Comparison of ENCODE assay signal across 37 cellular contexts in the genomic region with DNA sequence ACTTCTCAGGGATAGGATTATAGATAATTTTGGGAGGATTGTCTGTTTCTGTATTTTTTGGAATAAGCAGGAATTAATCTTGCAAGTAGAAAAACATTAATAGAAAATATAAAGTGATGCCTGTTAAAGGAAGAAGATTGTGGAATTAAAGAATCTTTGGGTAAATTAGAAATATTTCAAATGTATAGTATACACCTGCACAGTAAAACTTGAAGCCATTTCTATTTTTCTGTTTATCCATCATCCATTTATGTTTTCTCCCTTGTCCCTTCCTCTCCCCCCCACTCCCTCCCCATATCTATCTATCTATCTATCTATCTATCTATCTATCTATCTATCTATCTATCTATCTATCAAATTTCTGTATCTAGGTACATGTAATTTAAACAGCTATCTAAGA. TPM values are rescaled to one million over a fixed set of nuclear protein-coding genes. Genes with fewer than 3 reads are reported as not detected.
DNase-seq lines count a peak whose midpoint lies in the region; ATAC-seq, FAIRE-seq and TF ChIP-seq lines count a peak whose summit lies in the region.
"Had no signal": no experiment of that assay in that cellular context is flagged by ENCODE, and none has a peak within 500 bp of the region (broad histone marks: within the 10 kb centered on the region; RNA-seq: fewer than 3 reads in every experiment).

No MANE protein-coding gene starts in this region.

- H3K27ac Mint-ChIP-seq in astrocyte (ENCODE audit: unreplicated experiment): no peak overlapping the region
- H3K27ac Mint-ChIP-seq: B cell; CD14-positive monocyte; CD4-positive, alpha-beta memory T cell; CD4-positive, alpha-beta T cell; CD4-positive, CD25-positive, alpha-beta regulatory T cell; CD8-positive, alpha-beta memory T cell; CD8-positive, alpha-beta T cell had no signal

- ATAC-seq in HepG2 (no peak), right lobe of liver (no peak), K562 (no peak)
- ATAC-seq: A549; CD8-positive, alpha-beta T cell had no signal

- H3K27ac ChIP-seq in HepG2 (ENCODE audit: extremely low read length, insufficient read depth, low read length) (no peak overlapping the region), right lobe of liver (no peak overlapping the region), astrocyte (ENCODE audit: low read depth, low read length) (no peak overlapping the region), K562 (ENCODE audit: extremely low read depth, low read depth, low read length) (no peak overlapping the region)
- H3K27ac ChIP-seq: 22Rv1; A549; BLaER1; BLaER1 treated with 17β-estradiol and CSF1 and Interleukin-3, amounts not matched to agents 10 nM and 100 nM; C4-2B had no signal

- POLR2A ChIA-PET in HepG2 (lab: Yijun Ruan, JAX): no interaction called here
- POLR2A ChIA-PET in K562 (lab: Yijun Ruan, JAX): no interaction called here

- H3K9me3 Mint-ChIP-seq in astrocyte (ENCODE audit: unreplicated experiment): no peaks in the 10 kb centered on the region
- H3K9me3 Mint-ChIP-seq: CD14-positive monocyte; CD4-positive, alpha-beta memory T cell; CD4-positive, alpha-beta T cell; CD4-positive, CD25-positive, alpha-beta regulatory T cell; CD8-positive, alpha-beta memory T cell; CD8-positive, alpha-beta T cell had no signal

- no peaks in the 10 kb centered on the region for H3K9me3 ChIP-seq in HepG2 (ENCODE audit: low read length)
- no peaks in the 10 kb centered on the region for H3K9me3 ChIP-seq in right lobe of liver
- no peaks in the 10 kb centered on the region for H3K9me3 ChIP-seq in astrocyte (ENCODE audit: insufficient read depth, low read depth, low read length)
- no peaks in the 10 kb centered on the region for H3K9me3 ChIP-seq in K562 (replicated peaks; ENCODE audit: control insufficient read depth, insufficient read depth, low read depth, low read length)
- H3K9me3 ChIP-seq: A549; BE2C; BLaER1; BLaER1 treated with 17β-estradiol and CSF1 and Interleukin-3, amounts not matched to agents 10 nM and 100 nM; Caco-2 had no signal

- H3K36me3 ChIP-seq in HepG2 (replicated peaks in 1 of 2; ENCODE audit: control insufficient read depth in 1 of 2, insufficient read depth in 2 of 2, low read length in 2 of 2) (no peaks in the 10 kb centered on the region), right lobe of liver (no peaks in the 10 kb centered on the region), astrocyte (ENCODE audit: insufficient read depth, low read length) (no peaks in the 10 kb centered on the region), K562 (ENCODE audit: control insufficient read depth, insufficient read depth, low read length) (no peaks in the 10 kb centered on the region)
- H3K36me3 ChIP-seq: BE2C; BLaER1; BLaER1 treated with 17β-estradiol and CSF1 and Interleukin-3, amounts not matched to agents 10 nM and 100 nM had no signal

- H2AFZ ChIP-seq in HepG2 (ENCODE audit: low read length) (no peak overlapping the region), astrocyte (ENCODE audit: low read depth, low read length) (no peak overlapping the region), K562 (ENCODE audit: low read depth, low read length) (no peak overlapping the region)

- peaks cover 6% of the 10 kb centered on the region for H3K4me1 Mint-ChIP-seq in astrocyte (ENCODE audit: low read depth, unreplicated experiment)
- H3K4me1 Mint-ChIP-seq: CD14-positive monocyte; CD4-positive, alpha-beta memory T cell; CD4-positive, CD25-positive, alpha-beta regulatory T cell; CD8-positive, alpha-beta memory T cell had no signal

- no peak overlapping the region for H3K4me2 ChIP-seq in HepG2 (ENCODE audit: low read depth, low read length)
- H3K4me2 ChIP-seq in astrocyte (ENCODE audit: low read length): no peak overlapping the region
- no peak overlapping the region for H3K4me2 ChIP-seq in K562 (ENCODE audit: insufficient read depth, low read length)
- H3K4me2 ChIP-seq: A549; BLaER1; BLaER1 treated with 17β-estradiol and CSF1 and Interleukin-3, amounts not matched to agents 10 nM and 100 nM had no signal

- H3K4me3 ChIP-seq in HepG2 (replicated peaks in 1 of 3; ENCODE audit: insufficient read depth in 1 of 3, low read depth in 2 of 3, low read length in 3 of 3) (no peak overlapping the region), right lobe of liver (no peak overlapping the region), astrocyte (ENCODE audit: insufficient read depth, low read depth, low read length) (no peak overlapping the region), K562 (no peak overlapping the region)
- H3K4me3 ChIP-seq: A549; BLaER1; BLaER1 treated with 17β-estradiol and CSF1 and Interleukin-3, amounts not matched to agents 10 nM and 100 nM had no signal

- in situ Hi-C loops in HepG2 (cut with HindIII; ENCODE audit: extremely low pct_ligation_motif_present, low pct_unique_long_range_greater_than_20kb): loop anchor here (25.0 kb wide), 2 partner anchors 461 to 1061 kb away; partner anchors contain the start of gene GLRA2
- in situ Hi-C loops in K562 (cut with MboI): no loop called here
- in situ Hi-C loops in GM13977 (cut with MboI; ENCODE audit: low pct_unique_long_range_greater_than_20kb, low sequenced_read_pairs, unreplicated experiment): loop anchor here (25.0 kb wide), 2 partner anchors 461 to 1061 kb away; partner anchors contain the start of gene GLRA2

- H3K27me3 Mint-ChIP-seq in astrocyte (ENCODE audit: low read depth, unreplicated experiment): no peaks in the 10 kb centered on the region
- H3K27me3 Mint-ChIP-seq: CD4-positive, alpha-beta memory T cell; CD4-positive, alpha-beta T cell; CD4-positive, CD25-positive, alpha-beta regulatory T cell had no signal

- H3K27me3 ChIP-seq in HepG2 (ENCODE audit: control insufficient read depth in 1 of 2, insufficient read depth in 2 of 2, low read length in 2 of 2) (no peaks in the 10 kb centered on the region), right lobe of liver (no peaks in the 10 kb centered on the region), astrocyte (ENCODE audit: insufficient read depth, low read length) (no peaks in the 10 kb centered on the region), K562 (ENCODE audit: control insufficient read depth in 2 of 2, insufficient read depth in 2 of 2, low read length in 2 of 2) (no peaks in the 10 kb centered on the region)
- H3K27me3 ChIP-seq: BE2C had no signal

- FAIRE-seq in HepG2 (lab: Jason Lieb, UNC) (no peak), astrocyte (lab: Jason Lieb, UNC) (peak; percentile 78), K562 (lab: Jason Lieb, UNC) (no peak), colon (lab: Jason Lieb, UNC) (peak; percentile 33)
- FAIRE-seq: A204.1, D721Med had no signal

- H3K4me1 ChIP-seq in HepG2 (ENCODE audit: insufficient read depth, low read length) (peaks cover 16% of the 10 kb centered on the region; the same call in 1 of the 2 replicates), right lobe of liver (no peaks in the 10 kb centered on the region), astrocyte (ENCODE audit: insufficient read depth, low read length) (no peaks in the 10 kb centered on the region), K562 (replicated peaks in 1 of 2; ENCODE audit: control insufficient read depth in 2 of 2, insufficient read depth in 2 of 2, low read length in 2 of 2) (no peaks in the 10 kb centered on the region; a peak in 1 of 5 replicates)
- H3K4me1 ChIP-seq: A549; BE2C; BLaER1; BLaER1 treated with 17β-estradiol and CSF1 and Interleukin-3, amounts not matched to agents 10 nM and 100 nM; Caco-2 had no signal

- TF ChIP-seq RAD21 in HepG2 (CRISPR knock-in tag; IDR thresholded peaks at IDR 0.05): no peak
- TF ChIP-seq RAD21 in K562 (CRISPR knock-in tag; conservative IDR thresholded peaks at IDR 0.05 in 1 of 2, IDR thresholded peaks at IDR 0.05 in 1 of 2): no peak

- no peak for TF ChIP-seq CTCF in HepG2 (CRISPR knock-in tag; IDR thresholded peaks at IDR 0.05)
- TF ChIP-seq CTCF in right lobe of liver (IDR thresholded peaks at IDR 0.05): no peak
- TF ChIP-seq CTCF in astrocyte (IDR thresholded peaks at IDR 0.05; ENCODE audit: insufficient read depth, low read depth, low read length): no peak
- no peak for TF ChIP-seq CTCF in K562 (IDR thresholded peaks at IDR 0.05 in 2 of 3, conservative IDR thresholded peaks at IDR 0.05 in 1 of 3; ENCODE audit: insufficient read depth in 2 of 3, low read depth in 1 of 3, low read length in 3 of 3)
- no peak for TF ChIP-seq CTCF in GM13977 (IDR thresholded peaks at IDR 0.05; ENCODE audit: extremely low read depth, insufficient read depth, missing control alignments)

- TF ChIP-seq EP300 in HepG2 (IDR thresholded peaks at IDR 0.05; ENCODE audit: low read depth in 2 of 2, low read length in 2 of 2) (no peak), HepG2 (CRISPR knock-in tag; IDR thresholded peaks at IDR 0.05; ENCODE audit: borderline replicate concordance) (no peak), K562 (IDR thresholded peaks at IDR 0.05; ENCODE audit: low read length) (no peak)

- no peaks in the 10 kb centered on the region for H3K9me1 ChIP-seq in K562 (ENCODE audit: control insufficient read depth, insufficient read depth, low read length)

- no peak overlapping the region for H3K9ac ChIP-seq in HepG2 (ENCODE audit: insufficient read depth, low read depth, low read length)
- H3K9ac ChIP-seq in astrocyte (ENCODE audit: low read length): no peak overlapping the region
- H3K9ac ChIP-seq in K562 (ENCODE audit: insufficient read depth in 1 of 2, low read depth in 2 of 2, low read length in 2 of 2): no peak overlapping the region
- H3K9ac ChIP-seq: BLaER1; BLaER1 treated with 17β-estradiol and CSF1 and Interleukin-3, amounts not matched to agents 10 nM and 100 nM had no signal

- H3K79me2 ChIP-seq in HepG2 (ENCODE audit: insufficient read depth, low read length): no peaks in the 10 kb centered on the region
- H3K79me2 ChIP-seq in astrocyte (ENCODE audit: insufficient read depth, low read length): no peaks in the 10 kb centered on the region
- H3K79me2 ChIP-seq in K562 (ENCODE audit: control insufficient read depth, insufficient read depth, low read length): no peaks in the 10 kb centered on the region

- intact Hi-C loops in HepG2 (cut with micrococcal nuclease; ENCODE audit: unreplicated experiment): no loop called here
- intact Hi-C loops in right lobe of liver (cut with DNase I): no loop called here
- intact Hi-C loops in K562 (cut with micrococcal nuclease): no loop called here

- CTCF ChIA-PET in HepG2 (lab: Yijun Ruan, JAX; ENCODE audit: low intra/inter-chr PET ratio, low total read pairs): no interaction called here
- CTCF ChIA-PET in K562 (lab: Yijun Ruan, JAX; ENCODE audit: low intra/inter-chr PET ratio): no interaction called here

- H3K4me3 Mint-ChIP-seq in astrocyte (ENCODE audit: unreplicated experiment): no peak overlapping the region
- H3K4me3 Mint-ChIP-seq: B cell; CD14-positive monocyte; CD4-positive, alpha-beta memory T cell; CD4-positive, alpha-beta T cell; CD4-positive, CD25-positive, alpha-beta regulatory T cell; CD8-positive, alpha-beta memory T cell; CD8-positive, alpha-beta T cell had no signal

- no peak for DNase-seq in HepG2 (ENCODE audit: low spot score)
- DNase-seq in right lobe of liver: no peak
- DNase-seq in astrocyte (ENCODE audit: low read depth): no peak
- DNase-seq in K562 (ENCODE audit: extremely low read depth in 1 of 4, low spot score in 3 of 4): no peak
- DNase-seq in stimulated activated CD4-positive, alpha-beta T cell treated with anti-CD3 and anti-CD28 coated beads, Interleukin-4, amount 100 ng/mL, for 24 hours: no peak
- no peak for DNase-seq in AG20443 (ENCODE audit: low spot score)
- DNase-seq in GM13977 (ENCODE audit: low spot score): no peak
- DNase-seq: 8988T; ACHN; AML-193; BE2C; C1 segment of cervical spinal cord; Caco-2; Calu3; CD4-positive, alpha-beta memory T cell; CD4-positive, alpha-beta T cell; CD4-positive, CD25-positive, alpha-beta regulatory T cell; CD8-positive, alpha-beta memory T cell; CD8-positive, alpha-beta T cell; COR-L47; DMS 273 treated with DMSO at 0.1 percent for 48 hours; DMS153; DMS53; DMS79; DMS79 treated with DMSO at 0.1 percent for 48 hours; DND-41; EL had no signal

- no peaks in the 10 kb centered on the region for H4K20me1 ChIP-seq in HepG2 (ENCODE audit: insufficient read depth, low read length)
- no peaks in the 10 kb centered on the region for H4K20me1 ChIP-seq in astrocyte (ENCODE audit: insufficient read depth, low read length)
- H4K20me1 ChIP-seq in K562 (replicated peaks; ENCODE audit: control insufficient read depth, insufficient read depth, low read length): no peaks in the 10 kb centered on the region
- H4K20me1 ChIP-seq: BLaER1; BLaER1 treated with 17β-estradiol and CSF1 and Interleukin-3, amounts not matched to agents 10 nM and 100 nM had no signal

- TF ChIP-seq POLR2A in HepG2 (IDR thresholded peaks at IDR 0.05; ENCODE audit: insufficient read depth in 1 of 2, low read depth in 2 of 2, low read length in 2 of 2): no peak
- TF ChIP-seq POLR2A in right lobe of liver (IDR thresholded peaks at IDR 0.05): no peak
- no peak for TF ChIP-seq POLR2A in K562 (conservative IDR thresholded peaks at IDR 0.05)

- no peaks in the 10 kb centered on the region for H3K36me3 Mint-ChIP-seq in astrocyte (ENCODE audit: low read depth, unreplicated experiment)
- H3K36me3 Mint-ChIP-seq: CD14-positive monocyte; CD4-positive, alpha-beta memory T cell; CD4-positive, CD25-positive, alpha-beta regulatory T cell; CD8-positive, alpha-beta memory T cell; CD8-positive, alpha-beta T cell had no signal

- no TSS peak for BruUV-seq in HepG2 (replicated peaks; lab: Mats Ljungman, UMichigan)
- BruUV-seq in K562 (replicated peaks; lab: Mats Ljungman, UMichigan): no TSS peak

RNA-seq across cellular contexts. Expression of gene GEMIN8, which starts 46.9 kb away (rescaled TPM):
- total RNA-seq in HepG2 (2016; rRNA removed; fragmentation: Illumina TruSeq; extraction: Trizol) (9.7 and 10.5 TPM in 2 replicates), right lobe of liver (10 to 100 TPM in 3 of 6 experiments, 1 to 10 TPM in 3; 8.0 to 14.8 (median 10.1) TPM), astrocyte (9.5 and 10.5 TPM in 2 replicates), K562 (2014; rRNA removed) (10.9 and 12.8 TPM in 2 replicates), K562 (2014; rRNA removed; fragmentation: Illumina TruSeq; extraction: Trizol) (12.1 and 13.5 TPM in 2 replicates), K562 (2015; rRNA removed; fragmentation: Illumina TruSeq; extraction: Trizol) (13.0 TPM in 2 replicates), K562 (2021) (13.7 and 15.0 TPM in 2 replicates)
- 4.4 and 4.9 TPM in 2 replicates for total RNA-seq in HepG2 (2016; cell fraction: cytosol; rRNA removed; fragmentation: Illumina TruSeq; extraction: Trizol; ENCODE audit: low read depth)
- 10.1 and 10.6 TPM in 2 replicates for total RNA-seq in HepG2 (2016; cell fraction: insoluble cytoplasmic fraction; rRNA removed; fragmentation: Illumina TruSeq; extraction: Trizol)
- 3.6 and 4.3 TPM in 2 replicates for total RNA-seq in HepG2 (2016; cell fraction: membrane; rRNA removed; fragmentation: Illumina TruSeq; extraction: Trizol)
- total RNA-seq in HepG2 (2016; cell fraction: nucleus; rRNA removed; fragmentation: Illumina TruSeq; extraction: Trizol): 9.3 and 9.8 TPM in 2 replicates
- polyA plus RNA-seq in HepG2 (2011; rRNA removed) (19.9 and 23.7 TPM in 2 replicates), K562 (2011; rRNA removed) (29.1 and 35.6 TPM in 2 replicates), K562 (2014; fragmentation: Illumina TruSeq; extraction: Trizol) (17.7 and 20.3 TPM in 2 replicates), K562 (2014; fragmentation: Nextera tagmentation; extraction: Ambion mirVana) (10 to 100 TPM; 16.9 to 23.8 TPM), K562 (2014; rRNA removed) (15.1 and 18.4 TPM in 2 replicates)
- 15.6 and 18.7 TPM in 2 replicates for polyA plus RNA-seq in HepG2 (2011; cell fraction: cytosol; rRNA removed)
- polyA plus RNA-seq in HepG2 (2011; cell fraction: nucleus; rRNA removed): 26.2 and 28.6 TPM in 2 replicates
- polyA plus RNA-seq in HepG2 (2012): 7.6 and 10.5 TPM in 2 replicates
- 3.1 and 3.3 TPM in 2 replicates for polyA plus RNA-seq in HepG2 (2016; cell fraction: cytosol; fragmentation: Illumina TruSeq; extraction: Trizol; ENCODE audit: low read depth)
- polyA plus RNA-seq in HepG2 (2016; cell fraction: insoluble cytoplasmic fraction; fragmentation: Illumina TruSeq; extraction: Trizol; ENCODE audit: low read depth): 13.7 and 14.2 TPM in 2 replicates
- polyA plus RNA-seq in HepG2 (2016; cell fraction: membrane; fragmentation: Illumina TruSeq; extraction: Trizol; ENCODE audit: low read depth): 2.7 TPM in 2 replicates
- polyA plus RNA-seq in HepG2 (2016; cell fraction: nucleus; fragmentation: Illumina TruSeq; extraction: Trizol; ENCODE audit: insufficient read depth, low read depth): 17.3 and 18.9 TPM in 2 replicates
- 15.1 and 20.5 TPM in 2 replicates for polyA minus RNA-seq in HepG2 (2011; rRNA and poly(A)+ RNA removed; ENCODE audit: low replicate concordance)
- 4.9 and 6.2 TPM in 2 replicates for polyA minus RNA-seq in HepG2 (2011; cell fraction: cytosol; rRNA and poly(A)+ RNA removed)
- polyA minus RNA-seq in HepG2 (2011; cell fraction: nucleus; rRNA and poly(A)+ RNA removed): 14.9 and 15.2 TPM in 2 replicates
- total RNA-seq in K562 (2011; cell fraction: chromatin; rRNA removed; ENCODE audit: low replicate concordance): 10.6 and 14.7 TPM in 2 replicates
- 9.5 and 10.9 TPM in 2 replicates for total RNA-seq in K562 (2011; cell fraction: nucleolus; rRNA removed)
- 8.4 and 10.3 TPM in 2 replicates for total RNA-seq in K562 (2011; cell fraction: nucleoplasm; rRNA removed)
- polyA plus RNA-seq in K562 (2011; cell fraction: cytosol; rRNA removed): 26.4 and 29.0 TPM in 2 replicates
- polyA plus RNA-seq in K562 (2011; cell fraction: nucleus; rRNA removed): 42.5 and 45.2 TPM in 2 replicates
- polyA plus RNA-seq in K562 (2012): 13.6 and 25.7 TPM in 2 replicates
- 26.0 and 26.4 TPM in 2 replicates for polyA minus RNA-seq in K562 (2011; rRNA and poly(A)+ RNA removed)
- polyA minus RNA-seq in K562 (2011; cell fraction: cytosol; rRNA and poly(A)+ RNA removed): 8.1 and 13.3 TPM in 2 replicates
- polyA minus RNA-seq in K562 (2011; cell fraction: nucleus; rRNA and poly(A)+ RNA removed): 11.2 and 13.4 TPM in 2 replicates

Comparison
In these comparisons a context has a peak if more than half of its experiments do, and no peak if none do; other contexts are left out.
1. Of the 241 proteins assayed by ChIP-seq in both HepG2 and K562: peak only in HepG2: none; only in K562: none; in both: HNRNPK; in neither: 240.